ENCODE assay signal across 8 cellular contexts in genomic region chr9:6645153-6646027, GRCh38. TPM values are rescaled to one million over a fixed set of nuclear protein-coding genes. Genes with fewer than 3 reads are reported as not detected.
DNase-seq lines count a peak whose midpoint lies in the region; ATAC-seq and TF ChIP-seq lines count a peak whose summit lies in the region.

GLDC (minus strand) TSS chr9:6645729; CDS start chr9:6645499, 230 bp downstream.

- H3K4me1 Mint-ChIP-seq in activated CD8-positive, alpha-beta memory T cell treated with anti-CD3 and anti-CD28 coated beads, Interleukin-2, amount 10 ng/mL, durations not matched to agents 7 days and 5 days, result peaks cover 23% of the 10 kb centered on the region
- H3K4me1 Mint-ChIP-seq in natural killer cell, result peaks cover 18 to 21% of the 10 kb centered on the region in 2 donors

- WGBS in esophagus squamous epithelium, 2 donors, result 0 to 1% methylated on average over 9 to 20 of the region's 79 CpGs

- peaks cover 14 to 35% (median 17%) of the 10 kb centered on the region in 3 donors for H3K4me1 ChIP-seq in esophagus squamous epithelium

- no peak within 1 kb of the TSS for H3K27ac Mint-ChIP-seq in activated CD8-positive, alpha-beta memory T cell treated with anti-CD3 and anti-CD28 coated beads, Interleukin-2, amount 10 ng/mL, durations not matched to agents 7 days and 5 days
- H3K27ac Mint-ChIP-seq in natural killer cell, result no peak within 1 kb of the TSS

- H3K27ac ChIP-seq in esophagus squamous epithelium (peak within 1 kb of the TSS in 1 of 4 donors; percentile 41), temporal lobe (ENCODE audit: low read depth, low read length) (no peak within 1 kb of the TSS)

- CTCF ChIA-PET in activated CD8-positive, alpha-beta memory T cell treated with anti-CD3 and anti-CD28 coated beads, Interleukin-2, amount 10 ng/mL, durations not matched to agents 7 days and 5 days (lab: Charles Lee), result interaction anchor here (1.3 kb wide), 2 partner anchors 22 to 77 kb away, joined by 4 to 5 read pairs; no protein-coding TSS in a partner anchor

- H3K4me3 Mint-ChIP-seq in activated CD8-positive, alpha-beta memory T cell treated with anti-CD3 and anti-CD28 coated beads, Interleukin-2, amount 10 ng/mL, durations not matched to agents 7 days and 5 days, result peak within 1 kb of the TSS; percentile 76
- H3K4me3 Mint-ChIP-seq in natural killer cell, result peak within 1 kb of the TSS; percentile 87

- H3K27me3 ChIP-seq in esophagus squamous epithelium, result peaks cover 0 to 77% (median 0%) of the 10 kb centered on the region in 4 donors

- DNase-seq in NCI-H1417 (lab: John Stamatoyannopoulos, UW) (peak; percentile 45 to 88 (median 82)), NCI-H1417 treated with DMSO at 0.1 percent for 48 hours (lab: John Stamatoyannopoulos, UW) (no peak), NCI-H2196 treated with DMSO at 0.1 percent for 48 hours (lab: John Stamatoyannopoulos, UW; ENCODE audit: unreplicated experiment) (peak; percentile 88), esophagus squamous epithelium (lab: John Stamatoyannopoulos, UW) (no peak), natural killer cell (peak; percentile 15)
- DNase-seq in activated CD8-positive, alpha-beta memory T cell treated with anti-CD3 and anti-CD28 coated beads, Interleukin-2, amount 10 ng/mL, durations not matched to agents 7 days and 5 days, result peak; percentile 58

- TF ChIP-seq CTCF in esophagus squamous epithelium (IDR thresholded peaks at IDR 0.05) (no peak), natural killer cell (IDR thresholded peaks at IDR 0.05) (no peak)

- H3K36me3 ChIP-seq in esophagus squamous epithelium, result no peaks in the 10 kb centered on the region

- ATAC-seq in HG02798 (IDR thresholded peaks at IDR 0.05; ENCODE audit: poor library complexity, unreplicated experiment) (peak; percentile 96), natural killer cell (peak; percentile 57 to 78 (median 68))
- peak; percentile 86 for ATAC-seq in activated CD8-positive, alpha-beta memory T cell treated with anti-CD3 and anti-CD28 coated beads, Interleukin-2, amount 10 ng/mL, durations not matched to agents 7 days and 5 days

- H3K4me3 ChIP-seq in esophagus squamous epithelium, result peak within 1 kb of the TSS; percentile 38 to 74 (median 50)

- TF ChIP-seq POLR2A in esophagus squamous epithelium (IDR thresholded peaks at IDR 0.05), result peak in 1 of 4 donors; percentile 38

- no peaks in the 10 kb centered on the region for H3K9me3 Mint-ChIP-seq in activated CD8-positive, alpha-beta memory T cell treated with anti-CD3 and anti-CD28 coated beads, Interleukin-2, amount 10 ng/mL, durations not matched to agents 7 days and 5 days (ENCODE audit: low read depth)
- no peaks in the 10 kb centered on the region for H3K9me3 Mint-ChIP-seq in natural killer cell

- no peaks in the 10 kb centered on the region for H3K9me3 ChIP-seq in esophagus squamous epithelium

- peaks cover 66% of the 10 kb centered on the region for H3K27me3 Mint-ChIP-seq in activated CD8-positive, alpha-beta memory T cell treated with anti-CD3 and anti-CD28 coated beads, Interleukin-2, amount 10 ng/mL, durations not matched to agents 7 days and 5 days
- H3K27me3 Mint-ChIP-seq in natural killer cell (ENCODE audit: low read depth in 2 of 2), result peaks cover 63 to 73% of the 10 kb centered on the region in 2 donors

- intact Hi-C loops in esophagus squamous epithelium (cut with DNase I) (no loop called here), natural killer cell (cut with micrococcal nuclease) (no loop called here)

- no peaks in the 10 kb centered on the region for H3K36me3 Mint-ChIP-seq in activated CD8-positive, alpha-beta memory T cell treated with anti-CD3 and anti-CD28 coated beads, Interleukin-2, amount 10 ng/mL, durations not matched to agents 7 days and 5 days
- H3K36me3 Mint-ChIP-seq in natural killer cell, result no peaks in the 10 kb centered on the region

RNA-seq across cellular contexts. Expression of gene GLDC, which starts in this region (rescaled TPM):
- 1 to 10 TPM; 5.8 to 6.3 TPM for total RNA-seq in activated CD8-positive, alpha-beta memory T cell treated with anti-CD3 and anti-CD28 coated beads, Interleukin-2, amount 10 ng/mL, durations not matched to agents 7 days and 5 days
- total RNA-seq in esophagus squamous epithelium (10 to 100 TPM in 2 of 4 donors, 1 to 10 TPM in 2; 1.1 to 21.6 (median 10.2) TPM), natural killer cell (1 to 10 TPM in 2 of 3 donors, not detected in 1; 1.3 to 4.6 TPM), temporal lobe (14.8 TPM)

Comparison
In these comparisons a context has a peak if more than half of its experiments do, and no peak if none do; other contexts are left out.
1. DNase-seq: peak in NCI-H1417 (3 of 3), NCI-H2196 treated with DMSO at 0.1 percent for 48 hours (single experiment), activated CD8-positive, alpha-beta memory T cell treated with anti-CD3 and anti-CD28 coated beads, Interleukin-2, amount 10 ng/mL, durations not matched to agents 7 days and 5 days (single experiment) and natural killer cell (single experiment); none in NCI-H1417 treated with DMSO at 0.1 percent for 48 hours (single experiment) and esophagus squamous epithelium (single experiment).
2. Peak in every context shown above with its lines, with median percentiles within 50 percentile points of each other: ATAC-seq.